ENCODE assay signal across 13 cellular contexts in genomic region chr10:9096288-9096687, GRCh38.
DNase-seq lines count a peak whose midpoint lies in the region; ATAC-seq and TF ChIP-seq lines count a peak whose summit lies in the region.
"Had no signal": no experiment of that assay in that cellular context is flagged by ENCODE, and none has a peak within 500 bp of the region (broad histone marks: within the 10 kb centered on the region; RNA-seq: fewer than 3 reads in every experiment).

No MANE protein-coding gene starts in this region.

- H3K4me3 Mint-ChIP-seq in activated T-helper 1 cell treated with anti-CD3 and anti-CD28 coated beads, Interleukin-12 subunit alpha, Interleukin-12 subunit beta, Interleukin-2, Interleukin-4 antibody, amounts not matched to agents 30 ng/mL and 10 ng/mL and 1 ng/mL, durations not matched to agents 14 hours and 24 hours and 36 hours = no peak overlapping the region
- peak overlapping the region; percentile 72 for H3K4me3 Mint-ChIP-seq in activated naive CD8-positive, alpha-beta T cell
- H3K4me3 Mint-ChIP-seq in stimulated activated naive CD8-positive, alpha-beta T cell treated with anti-CD3 and anti-CD28 coated beads, Interleukin-15, Interleukin-2, amounts not matched to agents 100 ng/mL and 50 ng/mL, for 24 hours = no peak overlapping the region
- H3K4me3 Mint-ChIP-seq: T-helper 1 cell treated with Interleukin-12 subunit alpha and Interleukin-12 subunit beta and Interleukin-4 antibody, amounts not matched to agents 30 μg/mL and 1 μg/mL, for 36 hours had no signal

- H3K27me3 Mint-ChIP-seq in activated T-helper 1 cell treated with anti-CD3 and anti-CD28 coated beads, Interleukin-12 subunit alpha, Interleukin-12 subunit beta, Interleukin-2, Interleukin-4 antibody, amounts not matched to agents 30 ng/mL and 10 ng/mL and 1 ng/mL, durations not matched to agents 14 hours and 24 hours and 36 hours (ENCODE audit: insufficient read depth) = peaks cover 4% of the 10 kb centered on the region
- no peaks in the 10 kb centered on the region for H3K27me3 Mint-ChIP-seq in activated naive CD8-positive, alpha-beta T cell
- H3K27me3 Mint-ChIP-seq in stimulated activated naive CD8-positive, alpha-beta T cell treated with anti-CD3 and anti-CD28 coated beads, Interleukin-15, Interleukin-2, amounts not matched to agents 100 ng/mL and 50 ng/mL, for 24 hours = no peaks in the 10 kb centered on the region

- no peaks in the 10 kb centered on the region for H3K9me3 Mint-ChIP-seq in activated T-helper 1 cell treated with anti-CD3 and anti-CD28 coated beads, Interleukin-12 subunit alpha, Interleukin-12 subunit beta, Interleukin-2, Interleukin-4 antibody, amounts not matched to agents 30 ng/mL and 10 ng/mL and 1 ng/mL, durations not matched to agents 14 hours and 24 hours and 36 hours
- H3K9me3 Mint-ChIP-seq in activated naive CD8-positive, alpha-beta T cell (ENCODE audit: low read depth) = no peaks in the 10 kb centered on the region
- H3K9me3 Mint-ChIP-seq in stimulated activated naive CD8-positive, alpha-beta T cell treated with anti-CD3 and anti-CD28 coated beads, Interleukin-15, Interleukin-2, amounts not matched to agents 100 ng/mL and 50 ng/mL, for 24 hours = peaks cover 5% of the 10 kb centered on the region
- H3K9me3 Mint-ChIP-seq: T-helper 1 cell treated with Interleukin-12 subunit alpha and Interleukin-12 subunit beta and Interleukin-4 antibody, amounts not matched to agents 30 μg/mL and 1 μg/mL, for 36 hours had no signal

- POLR2A ChIA-PET in RWPE1 (lab: Yijun Ruan, JAX; ENCODE audit: low non-redundant PET) = no interaction called here

- CTCF ChIA-PET in RWPE1 (lab: Yijun Ruan, JAX) = interaction anchor here (0.6 to 0.8 kb wide), 2 partner anchors 206 to 1334 kb away, joined by 3 read pairs; no protein-coding TSS in a partner anchor

- intact Hi-C loops in activated T-helper 1 cell treated with anti-CD3 and anti-CD28 coated beads, Interleukin-12 subunit alpha, Interleukin-12 subunit beta, Interleukin-2, Interleukin-4 antibody, amounts not matched to agents 30 ng/mL and 10 ng/mL and 1 ng/mL, durations not matched to agents 14 hours and 24 hours and 36 hours (cut with micrococcal nuclease) = loop anchor here (10.0 kb wide), 1 partner anchor 761 kb away; no protein-coding TSS in a partner anchor

- no peak overlapping the region for H3K27ac Mint-ChIP-seq in activated T-helper 1 cell treated with anti-CD3 and anti-CD28 coated beads, Interleukin-12 subunit alpha, Interleukin-12 subunit beta, Interleukin-2, Interleukin-4 antibody, amounts not matched to agents 30 ng/mL and 10 ng/mL and 1 ng/mL, durations not matched to agents 14 hours and 24 hours and 36 hours
- peak overlapping the region; percentile 95 for H3K27ac Mint-ChIP-seq in activated naive CD8-positive, alpha-beta T cell
- H3K27ac Mint-ChIP-seq in stimulated activated naive CD8-positive, alpha-beta T cell treated with anti-CD3 and anti-CD28 coated beads, Interleukin-15, Interleukin-2, amounts not matched to agents 100 ng/mL and 50 ng/mL, for 24 hours = peak overlapping the region; percentile 77
- H3K27ac Mint-ChIP-seq: T-helper 1 cell treated with Interleukin-12 subunit alpha and Interleukin-12 subunit beta and Interleukin-4 antibody, amounts not matched to agents 30 μg/mL and 1 μg/mL, for 36 hours had no signal

- no peaks in the 10 kb centered on the region for H3K36me3 Mint-ChIP-seq in activated T-helper 1 cell treated with anti-CD3 and anti-CD28 coated beads, Interleukin-12 subunit alpha, Interleukin-12 subunit beta, Interleukin-2, Interleukin-4 antibody, amounts not matched to agents 30 ng/mL and 10 ng/mL and 1 ng/mL, durations not matched to agents 14 hours and 24 hours and 36 hours (ENCODE audit: low read depth)
- peaks cover 4% of the 10 kb centered on the region for H3K36me3 Mint-ChIP-seq in activated naive CD8-positive, alpha-beta T cell
- peaks cover 12% of the 10 kb centered on the region for H3K36me3 Mint-ChIP-seq in stimulated activated naive CD8-positive, alpha-beta T cell treated with anti-CD3 and anti-CD28 coated beads, Interleukin-15, Interleukin-2, amounts not matched to agents 100 ng/mL and 50 ng/mL, for 24 hours (ENCODE audit: low read depth)

- peaks cover 11% of the 10 kb centered on the region for H3K4me1 Mint-ChIP-seq in activated T-helper 1 cell treated with anti-CD3 and anti-CD28 coated beads, Interleukin-12 subunit alpha, Interleukin-12 subunit beta, Interleukin-2, Interleukin-4 antibody, amounts not matched to agents 30 ng/mL and 10 ng/mL and 1 ng/mL, durations not matched to agents 14 hours and 24 hours and 36 hours (ENCODE audit: low read depth)
- peaks cover 57% of the 10 kb centered on the region for H3K4me1 Mint-ChIP-seq in activated naive CD8-positive, alpha-beta T cell (ENCODE audit: low read depth)
- H3K4me1 Mint-ChIP-seq in stimulated activated naive CD8-positive, alpha-beta T cell treated with anti-CD3 and anti-CD28 coated beads, Interleukin-15, Interleukin-2, amounts not matched to agents 100 ng/mL and 50 ng/mL, for 24 hours (ENCODE audit: low read depth) = peaks cover 52% of the 10 kb centered on the region

- H3K27ac ChIP-seq in RWPE1 = no peak overlapping the region
- H3K27ac ChIP-seq: heart right ventricle, suprapubic skin had no signal

- DNase-seq in activated T-helper 1 cell treated with Interleukin-2 at 50 U/mL for 16 hours (ENCODE audit: low read depth) (peak; percentile 10), NCI-H510A treated with DMSO at 0.1 percent for 48 hours (lab: John Stamatoyannopoulos, UW) (no peak), RWPE1 (ENCODE audit: low spot score) (no peak)
- no peak for DNase-seq in activated T-helper 1 cell treated with anti-CD3 and anti-CD28 coated beads, Interleukin-12 subunit alpha, Interleukin-12 subunit beta, Interleukin-2, Interleukin-4 antibody, amounts not matched to agents 30 ng/mL and 10 ng/mL and 1 ng/mL, durations not matched to agents 14 hours and 24 hours and 36 hours (ENCODE audit: low spot score)
- peak; percentile 34 for DNase-seq in activated CD4-positive, alpha-beta T cell treated with anti-CD3 and anti-CD28 coated beads, Interleukin-2, amount 50 U/mL, for 1 hour
- DNase-seq: heart right ventricle, NCI-H82, occipital lobe had no signal

- TF ChIP-seq CTCF in RWPE1 (conservative IDR thresholded peaks at IDR 0.05; ENCODE audit: low read depth) = no peak

- ATAC-seq in HG03378 (IDR thresholded peaks at IDR 0.05; ENCODE audit: unreplicated experiment) = no peak
- ATAC-seq: heart right ventricle had no signal

Comparison
In these comparisons a context has a peak if more than half of its experiments do, and no peak if none do; other contexts are left out.
1. DNase-seq: peak in activated T-helper 1 cell treated with Interleukin-2 at 50 U/mL for 16 hours (single experiment) and activated CD4-positive, alpha-beta T cell treated with anti-CD3 and anti-CD28 coated beads, Interleukin-2, amount 50 U/mL, for 1 hour (single experiment); none in activated T-helper 1 cell treated with anti-CD3 and anti-CD28 coated beads, Interleukin-12 subunit alpha, Interleukin-12 subunit beta, Interleukin-2, Interleukin-4 antibody, amounts not matched to agents 30 ng/mL and 10 ng/mL and 1 ng/mL, durations not matched to agents 14 hours and 24 hours and 36 hours (single experiment), NCI-H510A treated with DMSO at 0.1 percent for 48 hours (single experiment) and RWPE1 (single experiment).